Comparison of ENCODE assay signal across 14 cellular contexts in the genomic region with DNA sequence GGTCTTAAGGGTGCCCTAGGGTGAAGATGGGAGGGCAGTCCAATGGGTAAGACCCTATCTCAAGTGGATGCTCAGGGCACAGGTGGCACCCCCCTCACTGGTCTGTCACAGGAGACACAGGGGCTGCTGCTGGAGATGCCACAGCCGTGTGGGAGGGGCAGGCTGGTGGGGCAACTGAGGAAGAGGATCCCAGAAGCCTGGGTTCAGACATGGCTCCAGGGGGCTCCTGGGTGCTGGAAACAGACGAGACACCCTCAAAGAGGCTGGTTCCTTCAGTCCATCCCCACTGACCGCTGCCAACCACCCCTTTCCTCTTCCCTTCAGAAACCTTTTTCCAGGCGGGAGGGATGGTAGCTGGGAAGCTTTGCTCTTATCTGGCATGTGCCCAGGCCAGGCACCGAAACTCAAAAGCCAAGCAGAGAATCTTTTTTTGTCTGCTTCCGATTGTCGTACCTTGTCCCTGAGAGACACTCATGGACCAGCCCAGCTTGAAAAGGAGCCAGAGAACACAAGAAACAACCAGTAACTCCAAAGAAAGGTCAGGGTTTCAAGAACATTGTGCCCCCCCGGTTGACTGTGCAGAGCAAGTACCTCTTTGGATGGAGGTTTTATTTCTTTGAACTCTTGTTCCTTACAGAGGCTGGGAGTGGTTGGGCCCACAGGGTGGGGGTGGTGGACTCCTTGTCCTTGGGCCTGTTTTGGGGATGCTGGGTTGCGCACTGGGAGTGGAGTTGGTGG. TPM values are rescaled to one million over a fixed set of nuclear protein-coding genes. Genes with fewer than 3 reads are reported as not detected.
"Had no signal": no experiment of that assay in that cellular context is flagged by ENCODE, and none has a peak within 500 bp of the region (broad histone marks: within the 10 kb centered on the region; RNA-seq: fewer than 3 reads in every experiment).

No MANE protein-coding gene starts in this region.

- H3K4me3 ChIP-seq: esophagus squamous epithelium, left lung, thyroid gland had no signal

- H3K4me1 Mint-ChIP-seq: activated naive CD8-positive, alpha-beta T cell treated with anti-CD3 and anti-CD28 coated beads for 36 hours had no signal

- H3K9me3 ChIP-seq: esophagus squamous epithelium, left lung, thyroid gland had no signal

- H3K27me3 ChIP-seq: esophagus squamous epithelium, foreskin keratinocyte, left lung, thyroid gland had no signal

- H3K27ac ChIP-seq: foreskin keratinocyte, left lung, thyroid gland had no signal

- FAIRE-seq: bronchial epithelial cell, islet of Langerhans had no signal

- H3K4me1 ChIP-seq: left lung, thyroid gland had no signal

- H3K36me3 ChIP-seq: esophagus squamous epithelium, left lung, thyroid gland had no signal

- H3K27ac Mint-ChIP-seq: activated CD4-positive, alpha-beta memory T cell treated with anti-CD3 and anti-CD28 coated beads for 36 hours; activated naive CD8-positive, alpha-beta T cell treated with anti-CD3 and anti-CD28 coated beads for 36 hours; stimulated activated naive CD8-positive, alpha-beta T cell treated with anti-CD3 and anti-CD28 coated beads, Interleukin-15, Interleukin-2, amounts not matched to agents 100 ng/mL and 50 ng/mL, for 24 hours had no signal

- H3K9me3 Mint-ChIP-seq: activated CD4-positive, alpha-beta memory T cell treated with anti-CD3 and anti-CD28 coated beads for 36 hours; activated naive CD8-positive, alpha-beta T cell treated with anti-CD3 and anti-CD28 coated beads for 36 hours; stimulated activated naive CD8-positive, alpha-beta T cell treated with anti-CD3 and anti-CD28 coated beads, Interleukin-15, Interleukin-2, amounts not matched to agents 100 ng/mL and 50 ng/mL, for 24 hours had no signal

- H3K36me3 Mint-ChIP-seq: activated CD4-positive, alpha-beta memory T cell treated with anti-CD3 and anti-CD28 coated beads for 36 hours; activated naive CD8-positive, alpha-beta T cell treated with anti-CD3 and anti-CD28 coated beads for 36 hours had no signal

- DNase-seq: activated CD4-positive, alpha-beta memory T cell treated with anti-CD3 and anti-CD28 coated beads for 36 hours; activated gamma-delta T cell treated with Interleukin-2 at 50 U/mL for 16 hours; activated naive CD8-positive, alpha-beta T cell treated with anti-CD3 and anti-CD28 coated beads for 36 hours; activated T-cell treated with anti-CD3 and anti-CD28 coated beads, Interleukin-2, amount 50 U/mL, for 48 hours; esophagus squamous epithelium; foreskin keratinocyte; left lung; stimulated activated CD4-positive, alpha-beta T cell treated with anti-CD3 and anti-CD28 coated beads, Interleukin-2, amount 100 ng/mL, for 48 hours; T-helper 9 cell; thyroid gland had no signal

- H3K4me3 Mint-ChIP-seq: activated CD4-positive, alpha-beta memory T cell treated with anti-CD3 and anti-CD28 coated beads for 36 hours; activated naive CD8-positive, alpha-beta T cell treated with anti-CD3 and anti-CD28 coated beads for 36 hours; stimulated activated naive CD8-positive, alpha-beta T cell treated with anti-CD3 and anti-CD28 coated beads, Interleukin-15, Interleukin-2, amounts not matched to agents 100 ng/mL and 50 ng/mL, for 24 hours had no signal

- ATAC-seq: foreskin keratinocyte, left lung had no signal

RNA-seq across cellular contexts. Expression of gene EMILIN3, which starts 28.5 kb away (rescaled TPM):
- total RNA-seq: activated CD4-positive, alpha-beta memory T cell treated with anti-CD3 and anti-CD28 coated beads for 36 hours; activated naive CD8-positive, alpha-beta T cell treated with anti-CD3 and anti-CD28 coated beads for 36 hours; bronchial epithelial cell; myocyte had no signal
